Comparison of ENCODE assay signal across 9 cellular contexts in genomic region chr1:39960461-39960958, GRCh38. TPM values are rescaled to one million over a fixed set of nuclear protein-coding genes. Genes with fewer than 3 reads are reported as not detected.
A peak's percentile ranks its signal among the peaks of the same experiment; 100 is the strongest.
DNase-seq lines count a peak whose midpoint lies in the region; ATAC-seq, FAIRE-seq and TF ChIP-seq lines count a peak whose summit lies in the region.
"Had no signal": no experiment of that assay in that cellular context is flagged by ENCODE, and none has a peak within 500 bp of the region (broad histone marks: within the 10 kb centered on the region; RNA-seq: fewer than 3 reads in every experiment).

No MANE protein-coding gene starts in this region.

- peaks cover 50% of the 10 kb centered on the region for H3K36me3 Mint-ChIP-seq in activated T-cell treated with anti-CD3 and anti-CD28 coated beads, Interleukin-2, amount 50 U/mL, for 4 hours (ENCODE audit: insufficient read depth)
- no peaks in the 10 kb centered on the region for H3K36me3 Mint-ChIP-seq in progenitor cell of endocrine pancreas (ENCODE audit: insufficient read depth)

- no peak overlapping the region for H3K27ac Mint-ChIP-seq in progenitor cell of endocrine pancreas
- H3K27ac Mint-ChIP-seq: CD4-positive, alpha-beta memory T cell had no signal

- in situ Hi-C loops in K562 (cut with MboI) = no loop called here

- 0 out of 2 replicates have a peak overlapping the region, but pooled peaks have one; percentile 14 for H2AFZ ChIP-seq in K562 (ENCODE audit: low read depth, low read length)

- H3K27me3 ChIP-seq in K562 (ENCODE audit: control insufficient read depth in 2 of 2, insufficient read depth in 2 of 2, low read length in 2 of 2) (peaks cover 22 to 37% of the 10 kb centered on the region in 2 experiments), pancreas (no peaks in the 10 kb centered on the region)

- H3K4me1 Mint-ChIP-seq in activated T-cell treated with anti-CD3 and anti-CD28 coated beads, Interleukin-2, amount 50 U/mL, for 4 hours (ENCODE audit: low read depth) = peaks cover 15% of the 10 kb centered on the region
- H3K4me1 Mint-ChIP-seq in progenitor cell of endocrine pancreas (ENCODE audit: low read depth) = peaks cover 7% of the 10 kb centered on the region

- no peaks in the 10 kb centered on the region for H3K9me3 Mint-ChIP-seq in activated T-cell treated with anti-CD3 and anti-CD28 coated beads, Interleukin-2, amount 50 U/mL, for 4 hours
- H3K9me3 Mint-ChIP-seq in progenitor cell of endocrine pancreas (ENCODE audit: low read depth) = no peaks in the 10 kb centered on the region
- H3K9me3 Mint-ChIP-seq: CD4-positive, alpha-beta memory T cell had no signal

- intact Hi-C loops in K562 (cut with micrococcal nuclease) = no loop called here
- intact Hi-C loops in pancreas (cut with DNase I) = loop anchor here in 1 of 3 donors (10.0 kb wide), 1 partner anchor 46 kb away; no protein-coding TSS in a partner anchor

- H3K79me2 ChIP-seq in K562 (ENCODE audit: control insufficient read depth, insufficient read depth, low read length) = no peaks in the 10 kb centered on the region

- no peaks in the 10 kb centered on the region for H3K36me3 ChIP-seq in K562 (ENCODE audit: control insufficient read depth, insufficient read depth, low read length)
- no peaks in the 10 kb centered on the region for H3K36me3 ChIP-seq in pancreas

- no peaks in the 10 kb centered on the region for H4K20me1 ChIP-seq in K562 (replicated peaks; ENCODE audit: control insufficient read depth, insufficient read depth, low read length)

- no peak overlapping the region for H3K4me2 ChIP-seq in K562 (ENCODE audit: insufficient read depth, low read length)

- H3K4me3 Mint-ChIP-seq in activated T-cell treated with anti-CD3 and anti-CD28 coated beads, Interleukin-2, amount 50 U/mL, for 4 hours = no peak overlapping the region
- H3K4me3 Mint-ChIP-seq in progenitor cell of endocrine pancreas (ENCODE audit: low read depth) = no peak overlapping the region
- H3K4me3 Mint-ChIP-seq: CD4-positive, alpha-beta memory T cell had no signal

- BruUV-seq in K562 (replicated peaks; lab: Mats Ljungman, UMichigan) = no TSS peak

- peaks cover 0 to 14% of the 10 kb centered on the region in 2 experiments; a peak in 2 of 5 replicates for H3K4me1 ChIP-seq in K562 (replicated peaks in 1 of 2; ENCODE audit: control insufficient read depth in 2 of 2, insufficient read depth in 2 of 2, low read length in 2 of 2)
- H3K4me1 ChIP-seq in pancreas = peaks cover 0 to 7% (median 7%) of the 10 kb centered on the region in 3 donors

- ATAC-seq in activated T-cell treated with anti-CD3 and anti-CD28 coated beads, Interleukin-2, amount 50 U/mL, for 4 hours = no peak
- ATAC-seq in HG03045 (IDR thresholded peaks at IDR 0.05; ENCODE audit: unreplicated experiment) (peak; percentile 53), K562 (peak; percentile 32; the same call in 2 of the 3 replicates), pancreas (peak in 3 of 4 donors; percentile 50 to 63 (median 50)), GM19452 (IDR thresholded peaks at IDR 0.05; ENCODE audit: unreplicated experiment) (no peak)

- H3K27ac ChIP-seq in K562 (ENCODE audit: extremely low read depth, low read depth, low read length) = no peak overlapping the region; the same call in 2 of the 3 replicates
- H3K27ac ChIP-seq in pancreas = no peak overlapping the region

- CTCF ChIA-PET in K562 (lab: Yijun Ruan, JAX; ENCODE audit: low intra/inter-chr PET ratio) = no interaction called here

- no peaks in the 10 kb centered on the region for H3K9me1 ChIP-seq in K562 (ENCODE audit: control insufficient read depth, insufficient read depth, low read length)

- TF ChIP-seq CTCF in K562 (IDR thresholded peaks at IDR 0.05 in 2 of 3, conservative IDR thresholded peaks at IDR 0.05 in 1 of 3; ENCODE audit: insufficient read depth in 2 of 3, low read depth in 1 of 3, low read length in 3 of 3) (no peak), pancreas (IDR thresholded peaks at IDR 0.05) (no peak), progenitor cell of endocrine pancreas (IDR thresholded peaks at IDR 0.05; ENCODE audit: unreplicated experiment) (no peak)

- no peak for TF ChIP-seq EP300 in K562 (IDR thresholded peaks at IDR 0.05; ENCODE audit: low read length)

- TF ChIP-seq POLR2A in K562 (conservative IDR thresholded peaks at IDR 0.05) = no peak

- TF ChIP-seq RAD21 in K562 (CRISPR knock-in tag; conservative IDR thresholded peaks at IDR 0.05 in 1 of 2, IDR thresholded peaks at IDR 0.05 in 1 of 2) = no peak

- no peaks in the 10 kb centered on the region for H3K27me3 Mint-ChIP-seq in activated T-cell treated with anti-CD3 and anti-CD28 coated beads, Interleukin-2, amount 50 U/mL, for 4 hours (ENCODE audit: low read depth)
- peaks cover 25% of the 10 kb centered on the region for H3K27me3 Mint-ChIP-seq in progenitor cell of endocrine pancreas
- H3K27me3 Mint-ChIP-seq: CD4-positive, alpha-beta memory T cell had no signal

- H3K4me3 ChIP-seq in K562 (no peak overlapping the region), pancreas (no peak overlapping the region)

- FAIRE-seq in K562 (lab: Jason Lieb, UNC) (peak; percentile 37), pancreas (lab: Jason Lieb, UNC) (no peak)

- POLR2A ChIA-PET in K562 (lab: Yijun Ruan, JAX) = interaction anchor here (0.6 kb wide), 2 partner anchors 106 to 133 kb away, joined by 3 to 4 read pairs; no protein-coding TSS in a partner anchor

- peak overlapping the region in 1 of 2 experiments; percentile 47; a peak in 2 of 4 replicates for H3K9ac ChIP-seq in K562 (ENCODE audit: insufficient read depth in 1 of 2, low read depth in 2 of 2, low read length in 2 of 2)

- 19% methylated on average over 12 of the region's 12 CpGs for WGBS in K562 (ENCODE audit: insufficient coverage, low coverage, missing lambda C conversion rate)
- WGBS in pancreas, 2 donors = 57 to 60% methylated on average over 12 of the region's 12 CpGs

- peak; percentile 46 for DNase-seq in activated T-cell treated with anti-CD3 and anti-CD28 coated beads, Interleukin-2, amount 50 U/mL, for 1 hour
- DNase-seq in activated T-cell treated with anti-CD3 and anti-CD28 coated beads, Interleukin-2, amount 50 U/mL, for 4 hours = no peak
- DNase-seq in NCI-H345 (lab: John Stamatoyannopoulos, UW) (peak; percentile 97), K562 (ENCODE audit: extremely low read depth in 1 of 4, low spot score in 3 of 4) (peak in 2 of 4 experiments; percentile 41 to 42), pancreas (peak in 5 of 6 donors; percentile 29 to 77 (median 56)), progenitor cell of endocrine pancreas (ENCODE audit: low spot score, unreplicated experiment) (no peak)

- H3K9me3 ChIP-seq in K562 (replicated peaks; ENCODE audit: control insufficient read depth, insufficient read depth, low read depth, low read length) (no peaks in the 10 kb centered on the region), pancreas (no peaks in the 10 kb centered on the region)

TF ChIP-seq in K562, 482 proteins besides CTCF, POLR2A, EP300 and RAD21 (continues in another document):
- peak; percentile 59 for TF ChIP-seq NFIC (IDR thresholded peaks at IDR 0.05)

RNA-seq across cellular contexts. Expression of gene MFSD2A, which starts 5.6 kb away (rescaled TPM):
- total RNA-seq in activated T-cell treated with anti-CD3 and anti-CD28 coated beads, Interleukin-2, amount 50 U/mL, for 4 hours = 10 to 100 TPM; 31.0 to 35.6 (median 31.8) TPM
- total RNA-seq in K562 (2011; cell fraction: chromatin; rRNA removed; ENCODE audit: low replicate concordance) = 0.46 TPM in 1 of 2 replicates, not detected in the other
- total RNA-seq in K562 (2011; cell fraction: nucleolus; rRNA removed) = 0.67 TPM in 1 of 2 replicates, not detected in the other
- total RNA-seq in K562 (2011; cell fraction: nucleoplasm; rRNA removed) = 0.37 TPM in 1 of 2 replicates, not detected in the other
- total RNA-seq in K562 (2014; rRNA removed) (not detected in 2 replicates), K562 (2014; rRNA removed; fragmentation: Illumina TruSeq; extraction: Trizol) (0.07 TPM in 1 of 2 replicates, not detected in the other), K562 (2015; rRNA removed; fragmentation: Illumina TruSeq; extraction: Trizol) (0.40 TPM in 1 of 2 replicates, not detected in the other), K562 (2021) (0.18 and 0.33 TPM in 2 replicates), pancreas (1 to 10 TPM in 1 of 6 donors, under 1 TPM in 4, not detected in 1; 0.16 to 1.0 (median 0.34) TPM), progenitor cell of endocrine pancreas (1.8 and 2.4 TPM in 2 replicates)
- polyA plus RNA-seq in K562 (2011; rRNA removed) (0.06 and 0.19 TPM in 2 replicates), K562 (2014; fragmentation: Illumina TruSeq; extraction: Trizol) (0.11 and 0.15 TPM in 2 replicates), K562 (2014; fragmentation: Nextera tagmentation; extraction: Ambion mirVana) (not detected), K562 (2014; rRNA removed) (not detected in 2 replicates), pancreas (under 1 TPM; 0.68 to 0.96 TPM)
- 0.10 and 0.13 TPM in 2 replicates for polyA plus RNA-seq in K562 (2011; cell fraction: cytosol; rRNA removed)
- 0.51 and 0.67 TPM in 2 replicates for polyA plus RNA-seq in K562 (2011; cell fraction: nucleus; rRNA removed)
- 0.04 and 0.14 TPM in 2 replicates for polyA plus RNA-seq in K562 (2012)
- 0.35 TPM in 1 of 2 replicates, not detected in the other for polyA minus RNA-seq in K562 (2011; rRNA and poly(A)+ RNA removed)
- polyA minus RNA-seq in K562 (2011; cell fraction: cytosol; rRNA and poly(A)+ RNA removed) = not detected in 2 replicates
- polyA minus RNA-seq in K562 (2011; cell fraction: nucleus; rRNA and poly(A)+ RNA removed) = 0.78 TPM in 1 of 2 replicates, not detected in the other

RNA-seq across cellular contexts. Expression of gene MYCL, which starts 58.8 kb away (rescaled TPM):
- total RNA-seq in activated T-cell treated with anti-CD3 and anti-CD28 coated beads, Interleukin-2, amount 50 U/mL, for 4 hours = under 1 TPM; 0.08 to 0.38 (median 0.18) TPM
- 17.1 and 25.1 TPM in 2 replicates for total RNA-seq in K562 (2011; cell fraction: chromatin; rRNA removed; ENCODE audit: low replicate concordance)
- total RNA-seq in K562 (2011; cell fraction: nucleolus; rRNA removed) = 30.7 and 32.6 TPM in 2 replicates
- 27.3 and 29.5 TPM in 2 replicates for total RNA-seq in K562 (2011; cell fraction: nucleoplasm; rRNA removed)
- 18.8 and 22.5 TPM in 2 replicates for total RNA-seq in K562 (2014; rRNA removed)
- 12.8 and 13.2 TPM in 2 replicates for total RNA-seq in K562 (2014; rRNA removed; fragmentation: Illumina TruSeq; extraction: Trizol)
- total RNA-seq in K562 (2015; rRNA removed; fragmentation: Illumina TruSeq; extraction: Trizol) = 3.8 and 4.3 TPM in 2 replicates
- 19.7 and 22.0 TPM in 2 replicates for total RNA-seq in K562 (2021)
- 11.2 and 14.9 TPM in 2 replicates for polyA plus RNA-seq in K562 (2011; rRNA removed)
- polyA plus RNA-seq in K562 (2011; cell fraction: cytosol; rRNA removed) = 12.4 and 15.8 TPM in 2 replicates
- 12.3 and 20.0 TPM in 2 replicates for polyA plus RNA-seq in K562 (2011; cell fraction: nucleus; rRNA removed)
- polyA plus RNA-seq in K562 (2012) = 6.2 and 30.6 TPM in 2 replicates
- 14.7 and 15.4 TPM in 2 replicates for polyA plus RNA-seq in K562 (2014; fragmentation: Illumina TruSeq; extraction: Trizol)
- polyA plus RNA-seq in K562 (2014; fragmentation: Nextera tagmentation; extraction: Ambion mirVana) = 1 to 10 TPM; 3.5 to 4.0 TPM
- 17.1 and 18.2 TPM in 2 replicates for polyA plus RNA-seq in K562 (2014; rRNA removed)
- polyA minus RNA-seq in K562 (2011; rRNA and poly(A)+ RNA removed) = 12.1 and 17.8 TPM in 2 replicates
- polyA minus RNA-seq in K562 (2011; cell fraction: cytosol; rRNA and poly(A)+ RNA removed) = 6.6 and 8.7 TPM in 2 replicates
- polyA minus RNA-seq in K562 (2011; cell fraction: nucleus; rRNA and poly(A)+ RNA removed) = 15.6 and 34.1 TPM in 2 replicates
- total RNA-seq in pancreas = 10 to 100 TPM in 2 of 6 donors, 1 to 10 TPM in 4; 3.4 to 17.9 (median 7.2) TPM
- polyA plus RNA-seq in pancreas = 1 to 10 TPM; 1.4 to 3.0 TPM
- 19.3 and 21.3 TPM in 2 replicates for total RNA-seq in progenitor cell of endocrine pancreas
- polyA plus RNA-seq: CD4-positive, alpha-beta memory T cell had no signal

Comparison
In these comparisons a context has a peak if more than half of its experiments do, and no peak if none do; other contexts are left out.
1. DNase-seq: peak in activated T-cell treated with anti-CD3 and anti-CD28 coated beads, Interleukin-2, amount 50 U/mL, for 1 hour (single experiment), NCI-H345 (single experiment) and pancreas (5 of 6); none in activated T-cell treated with anti-CD3 and anti-CD28 coated beads, Interleukin-2, amount 50 U/mL, for 4 hours (single experiment) and progenitor cell of endocrine pancreas (single experiment).
2. ATAC-seq: peak in HG03045 (single experiment), K562 (single experiment) and pancreas (3 of 4); none in activated T-cell treated with anti-CD3 and anti-CD28 coated beads, Interleukin-2, amount 50 U/mL, for 4 hours (0 of 2) and GM19452 (single experiment).